Comparison of ENCODE assay signal across 9 cellular contexts in the genomic region with DNA sequence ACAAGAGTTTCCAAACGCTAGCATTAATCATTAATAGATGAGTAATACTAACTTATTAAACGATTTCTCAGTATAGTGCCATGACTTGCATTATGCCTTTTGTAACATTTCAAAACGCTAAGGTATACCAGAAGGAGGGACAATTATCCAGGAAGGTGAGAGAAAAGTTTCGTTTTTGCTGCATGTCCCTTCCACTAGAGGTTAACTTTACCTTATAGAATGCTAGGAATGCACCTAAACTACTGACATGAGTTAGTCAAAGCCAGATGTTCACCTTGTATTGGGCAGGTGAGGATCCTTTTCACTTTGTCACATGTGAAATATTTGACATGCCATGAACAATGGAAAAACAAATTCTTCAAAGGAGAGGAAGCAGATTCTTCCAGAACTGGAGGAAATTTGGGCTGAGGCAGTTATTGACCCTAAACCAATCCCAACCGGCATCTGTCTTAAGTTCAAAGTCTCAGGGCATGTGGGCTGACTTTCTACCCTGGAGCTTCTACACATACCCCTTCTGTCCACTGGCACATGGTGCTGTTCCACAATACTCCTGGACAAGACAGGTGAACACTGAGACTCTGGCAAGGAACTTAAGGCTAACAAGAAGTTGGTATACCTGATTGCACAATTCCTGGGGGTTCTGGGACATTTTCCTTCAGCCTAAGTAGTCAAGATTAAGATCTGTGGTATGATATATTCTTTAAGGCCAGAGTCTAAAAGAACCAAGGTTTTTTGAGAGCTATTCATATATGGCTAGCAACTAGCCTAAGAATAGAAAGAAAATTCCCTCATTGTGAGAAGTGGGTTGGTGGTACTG. TPM values are rescaled to one million over a fixed set of nuclear protein-coding genes. Genes with fewer than 3 reads are reported as not detected.
A peak's percentile ranks its signal among the peaks of the same experiment; 100 is the strongest.
DNase-seq lines count a peak whose midpoint lies in the region; ATAC-seq, FAIRE-seq and TF ChIP-seq lines count a peak whose summit lies in the region.
"Had no signal": no experiment of that assay in that cellular context is flagged by ENCODE, and none has a peak within 500 bp of the region (broad histone marks: within the 10 kb centered on the region; RNA-seq: fewer than 3 reads in every experiment).

No MANE protein-coding gene starts in this region.

- TF ChIP-seq POLR2A in Peyer's patch (IDR thresholded peaks at IDR 0.05), result no peak

- H3K9me3 ChIP-seq in pancreas (no peaks in the 10 kb centered on the region), Peyer's patch (no peaks in the 10 kb centered on the region)

- peak; percentile 29 for FAIRE-seq in D721Med (lab: Jason Lieb, UNC)
- FAIRE-seq in pancreas (lab: Jason Lieb, UNC), result no peak

- intact Hi-C loops in pancreas (cut with DNase I), result no loop called here

- TF ChIP-seq CTCF in D721Med (IDR thresholded peaks at IDR 0.05; ENCODE audit: insufficient read depth, missing control alignments), result no peak
- no peak for TF ChIP-seq CTCF in VCaP (conservative IDR thresholded peaks at IDR 0.05)
- TF ChIP-seq CTCF in foreskin keratinocyte (conservative IDR thresholded peaks at IDR 0.05), result no peak
- TF ChIP-seq CTCF in pancreas (IDR thresholded peaks at IDR 0.05), result no peak
- no peak for TF ChIP-seq CTCF in Peyer's patch (IDR thresholded peaks at IDR 0.05)

- H3K27ac ChIP-seq in VCaP (peak overlapping the region; percentile 84; the same call in 1 of the 2 replicates), foreskin keratinocyte (no peak overlapping the region), pancreas (peak overlapping the region; percentile 82 to 98 (median 92)), Peyer's patch (no peak overlapping the region)
- H3K27ac ChIP-seq: KMS-11 had no signal

- peak overlapping the region in 3 of 4 donors; percentile 84 to 93 (median 91) for H3K4me3 ChIP-seq in pancreas
- H3K4me3 ChIP-seq in Peyer's patch, result no peak overlapping the region

- ATAC-seq in foreskin keratinocyte (peak; percentile 27), pancreas (peak in 3 of 4 donors; percentile 25 to 36 (median 33)), HG02970 (IDR thresholded peaks at IDR 0.05; ENCODE audit: low FRiP score, unreplicated experiment) (no peak), HG03108 (IDR thresholded peaks at IDR 0.05; ENCODE audit: unreplicated experiment) (no peak)

- H3K27me3 ChIP-seq in foreskin keratinocyte (peaks cover 52% of the 10 kb centered on the region), pancreas (no peaks in the 10 kb centered on the region), Peyer's patch (peaks cover 0 to 17% of the 10 kb centered on the region in 2 donors)

- no peaks in the 10 kb centered on the region for H3K36me3 ChIP-seq in pancreas
- H3K36me3 ChIP-seq in Peyer's patch, result no peaks in the 10 kb centered on the region

- WGBS in pancreas, 2 donors, result 9 to 15% methylated on average over 5 of the region's 5 CpGs

- no peak for DNase-seq in D721Med (ENCODE audit: insufficient read length, low spot score)
- peak; percentile 34 to 70 for DNase-seq in foreskin keratinocyte
- DNase-seq in pancreas, result peak in 2 of 6 donors; percentile 15 to 18
- DNase-seq in NCI-H526 treated with DMSO at 0.1 percent for 48 hours (lab: John Stamatoyannopoulos, UW), result no peak
- no peak for DNase-seq in Peyer's patch

- H3K4me1 ChIP-seq in foreskin keratinocyte (no peaks in the 10 kb centered on the region), pancreas (peaks cover 9 to 36% (median 20%) of the 10 kb centered on the region in 3 donors), Peyer's patch (peaks cover 0 to 26% (median 3%) of the 10 kb centered on the region in 4 donors)

RNA-seq across cellular contexts. Expression of a gene that starts 2.5 kb away (rescaled TPM):
- 1.9 and 5.3 TPM in 2 replicates for total RNA-seq in foreskin keratinocyte
- polyA plus RNA-seq in foreskin keratinocyte, result 0.82 and 1.7 TPM in 2 replicates
- 10 to 100 TPM; 18.7 to 34.8 (median 28.4) TPM for total RNA-seq in pancreas
- polyA plus RNA-seq in pancreas, result 10 to 100 TPM in 1 of 2 donors, 1 to 10 TPM in 1; 7.4 to 16.5 TPM
- 1 to 10 TPM in 1 of 4 donors, under 1 TPM in 1, not detected in 2; 0.85 to 2.5 TPM for total RNA-seq in Peyer's patch

Comparison
In these comparisons a context has a peak if more than half of its experiments do, and no peak if none do; other contexts are left out.
1. DNase-seq: peak in foreskin keratinocyte (2 of 2); none in D721Med (single experiment), NCI-H526 treated with DMSO at 0.1 percent for 48 hours (single experiment) and Peyer's patch (0 of 3).
2. H3K27ac ChIP-seq: peak in VCaP (single experiment) and pancreas (4 of 4); none in foreskin keratinocyte (single experiment) and Peyer's patch (0 of 4).
3. ATAC-seq: peak in foreskin keratinocyte (single experiment) and pancreas (3 of 4); none in HG02970 (single experiment) and HG03108 (single experiment).
4. H3K4me3 ChIP-seq: peak in pancreas (3 of 4); none in Peyer's patch (0 of 4).